Comparison of ENCODE assay signal across 8 cellular contexts in genomic region chr18:48161201-48161910, GRCh38.
A peak's percentile ranks its signal among the peaks of the same experiment; 100 is the strongest.
DNase-seq lines count a peak whose midpoint lies in the region; ATAC-seq and TF ChIP-seq lines count a peak whose summit lies in the region.

No MANE protein-coding gene starts in this region.

- H3K4me2 ChIP-seq in mammary epithelial cell (ENCODE audit: insufficient read depth, low read depth, low read length), result peak overlapping the region; percentile 93

- TF ChIP-seq CTCF in WI38 (IDR thresholded peaks at IDR 0.05; ENCODE audit: low read depth, low read length) (no peak), mammary epithelial cell (conservative IDR thresholded peaks at IDR 0.05 in 1 of 2, IDR thresholded peaks at IDR 0.05 in 1 of 2; ENCODE audit: extremely low read depth in 1 of 2, insufficient read depth in 1 of 2, low read depth in 1 of 2, low read length in 2 of 2) (no peak)

- POLR2A ChIA-PET in HEK293T (lab: Yijun Ruan, JAX), result interaction anchor here (0.6 kb wide), 1 partner anchor 11 kb away, joined by 3 read pairs; no protein-coding TSS in a partner anchor

- dilution Hi-C loops in mammary epithelial cell (cut with HindIII; ENCODE audit: low sequenced_read_pairs), result no loop called here

- H3K9me3 ChIP-seq in mammary epithelial cell (replicated peaks; ENCODE audit: insufficient read depth, low read length), result no peaks in the 10 kb centered on the region

- no peaks in the 10 kb centered on the region for H3K36me3 ChIP-seq in mammary epithelial cell (ENCODE audit: insufficient read depth, low read length)

- ATAC-seq in GM18517 (IDR thresholded peaks at IDR 0.05; ENCODE audit: unreplicated experiment), result no peak

- DNase-seq in EH (ENCODE audit: low read depth), result peak; percentile 69
- peak; percentile 81 for DNase-seq in HEK293T (ENCODE audit: extremely low spot score)
- DNase-seq in NCI-H1105 (lab: John Stamatoyannopoulos, UW), result peak; percentile 94
- peak; percentile 91 for DNase-seq in mammary epithelial cell
- DNase-seq in iPS-NIHi11 (ENCODE audit: low spot score), result peak; percentile 94

- peak overlapping the region; percentile 76 for H3K27ac ChIP-seq in mammary epithelial cell (ENCODE audit: insufficient read depth, low read depth, low read length)
- H3K27ac ChIP-seq in skin epidermis, result peak overlapping the region; percentile 65 to 97 (median 91)

- no peaks in the 10 kb centered on the region for H3K27me3 ChIP-seq in mammary epithelial cell (ENCODE audit: insufficient read depth, low read length)

- no peaks in the 10 kb centered on the region for H4K20me1 ChIP-seq in mammary epithelial cell (ENCODE audit: insufficient read depth, low read length)

- BruUV-seq in mammary epithelial cell (replicated peaks; lab: Mats Ljungman, UMichigan), result no TSS peak

- intact Hi-C loops in mammary epithelial cell (cut with micrococcal nuclease), result loop anchor here (10.0 kb wide), 1 partner anchor 127 kb away; no protein-coding TSS in a partner anchor

- H3K79me2 ChIP-seq in mammary epithelial cell (ENCODE audit: insufficient read depth, low read length), result no peaks in the 10 kb centered on the region

- peak overlapping the region; percentile 86 for H2AFZ ChIP-seq in mammary epithelial cell (ENCODE audit: low read depth, low read length)

- WGBS in mammary epithelial cell (ENCODE audit: low coverage, missing lambda C conversion rate), result 5% methylated on average over 6 of the region's 53 CpGs

- peak overlapping the region; percentile 49 for H3K9ac ChIP-seq in mammary epithelial cell (ENCODE audit: insufficient read depth, low read length)

- in situ Hi-C loops in mammary epithelial cell (cut with MboI; ENCODE audit: low sequenced_read_pairs in 2 of 2), result no loop called here

- CTCF ChIA-PET in HEK293T (lab: Yijun Ruan, JAX), result interaction anchor here (2.1 kb wide), 1 partner anchor 284 kb away, joined by 5 read pairs; no protein-coding TSS in a partner anchor
- CTCF ChIA-PET in mammary epithelial cell (lab: Charles Lee; ENCODE audit: low non-redundant PET), result interaction anchor here (0.6 kb wide), 1 partner anchor 284 kb away, joined by 11 read pairs; no protein-coding TSS in a partner anchor

- peaks cover 27% of the 10 kb centered on the region for H3K4me1 ChIP-seq in mammary epithelial cell (ENCODE audit: insufficient read depth, low read length)

- H3K4me3 ChIP-seq in WI38 (ENCODE audit: low read depth, low read length) (peak overlapping the region; percentile 48), mammary epithelial cell (replicated peaks in 1 of 3; ENCODE audit: insufficient read depth in 1 of 3, low read depth in 2 of 3, low read length in 3 of 3) (peak overlapping the region; percentile 53 to 60 (median 60)), skin epidermis (peak overlapping the region; percentile 31 to 62 (median 54))

TF ChIP-seq in HEK293T, 16 proteins besides CTCF, POLR2A, EP300 and RAD21:
- TF ChIP-seq FOXK2 (IDR thresholded peaks at IDR 0.05) (no peak), HDGF (IDR thresholded peaks at IDR 0.05; ENCODE audit: borderline replicate concordance) (no peak), FOXM1 (IDR thresholded peaks at IDR 0.05; ENCODE audit: borderline replicate concordance) (no peak), FOXA1 (IDR thresholded peaks at IDR 0.05) (no peak), BHLHE40 (IDR thresholded peaks at IDR 0.05; ENCODE audit: borderline replicate concordance) (no peak), NFRKB (IDR thresholded peaks at IDR 0.05) (no peak), SUZ12 (IDR thresholded peaks at IDR 0.05) (no peak), CTBP1 (IDR thresholded peaks at IDR 0.05; ENCODE audit: borderline replicate concordance) (no peak)
